ENCODE assay signal across 26 cellular contexts in the genomic region with DNA sequence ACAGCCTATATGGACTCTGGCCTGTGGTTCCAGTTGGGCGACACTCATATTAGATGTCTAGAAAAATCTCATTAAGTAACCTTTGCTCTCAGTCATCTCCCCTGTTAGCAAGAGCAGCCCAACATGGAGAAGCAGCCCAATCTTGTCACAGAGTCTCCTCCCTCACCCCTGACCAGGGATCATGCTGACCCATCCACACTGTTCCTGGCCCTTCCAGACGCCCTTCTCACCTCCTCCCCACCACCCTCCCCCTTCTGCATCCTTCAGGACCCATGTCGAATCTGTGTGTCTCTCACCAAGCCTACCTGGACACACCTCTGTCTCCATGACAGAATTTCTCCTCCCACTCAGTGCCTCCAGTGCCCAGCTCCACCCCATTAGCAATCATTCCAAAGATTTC.
"Had no signal": no experiment of that assay in that cellular context is flagged by ENCODE, and none has a peak within 500 bp of the region (broad histone marks: within the 10 kb centered on the region; RNA-seq: fewer than 3 reads in every experiment).

No MANE protein-coding gene starts in this region.

- H3K4me1 ChIP-seq: adrenal gland, breast epithelium, SJSA1 had no signal

- H3K9ac ChIP-seq: SK-N-SH had no signal

- H3K9me3 Mint-ChIP-seq: activated CD4-positive, alpha-beta T cell treated with anti-CD3 and anti-CD28 coated beads, Interleukin-2, amount 10 ng/mL, durations not matched to agents 24 days and 14 days; activated CD8-positive, alpha-beta T cell treated with anti-CD3 and anti-CD28 coated beads for 36 hours; activated naive CD4-positive, alpha-beta T cell treated with anti-CD3 and anti-CD28 coated beads, Interleukin-2, amount 50 U/mL, for 72 hours; activated T-cell treated with anti-CD3 and anti-CD28 coated beads, Interleukin-2, amount 50 U/mL, for 24 hours; activated T-helper 2 cell treated with anti-CD3 and anti-CD28 coated beads, Interferon-gamma antibody, Interleukin-2, Interleukin-4, amounts not matched to agents 10 μg/mL and 5 μg/mL and 100 μg/mL, durations not matched to agents 14 hours and 24 hours and 36 hours; T-helper 1 cell treated with Interleukin-12 subunit alpha and Interleukin-12 subunit beta and Interleukin-4 antibody, amounts not matched to agents 30 μg/mL and 1 μg/mL, for 36 hours; T-helper 2 cell treated with Interferon-gamma antibody and Interleukin-4, amounts not matched to agents 5 μg/mL and 100 μg/mL, for 36 hours had no signal

- H3K4me3 Mint-ChIP-seq: activated CD4-positive, alpha-beta T cell treated with anti-CD3 and anti-CD28 coated beads, Interleukin-2, amount 10 ng/mL, durations not matched to agents 24 days and 14 days; activated CD8-positive, alpha-beta T cell treated with anti-CD3 and anti-CD28 coated beads for 36 hours; activated T-cell treated with anti-CD3 and anti-CD28 coated beads, Interleukin-2, amount 50 U/mL, for 24 hours; T-helper 1 cell treated with Interleukin-12 subunit alpha and Interleukin-12 subunit beta and Interleukin-4 antibody, amounts not matched to agents 30 μg/mL and 1 μg/mL, for 36 hours; T-helper 2 cell treated with Interferon-gamma antibody and Interleukin-4, amounts not matched to agents 5 μg/mL and 100 μg/mL, for 36 hours had no signal

- DNase-seq: activated CD4-positive, alpha-beta T cell treated with anti-CD3 and anti-CD28 coated beads, Interleukin-2, amount 10 ng/mL, durations not matched to agents 24 days and 14 days; activated CD4-positive, alpha-beta T cell treated with anti-CD3 and anti-CD28 coated beads, Interleukin-2, amount 50 U/mL, for 4 hours; activated CD8-positive, alpha-beta T cell treated with anti-CD3 and anti-CD28 coated beads for 36 hours; activated gamma-delta T cell; activated naive CD4-positive, alpha-beta T cell treated with Interleukin-2 at 50 U/mL for 16 hours; activated T-cell treated with anti-CD3 and anti-CD28 coated beads, Interleukin-2, amount 50 U/mL, for 24 hours; adrenal gland; body of pancreas; NCI-H1092 treated with DMSO at 0.1 percent for 48 hours; NCI-H1417; NCI-H146; NCI-H187; NCI-H2029 treated with DMSO at 0.1 percent for 48 hours; NCI-H226; NCI-H446 treated with DMSO at 0.1 percent for 48 hours; NCI-H524; SHP77 treated with DMSO at 0.1 percent for 48 hours; SK-N-SH had no signal

- ATAC-seq: activated CD8-positive, alpha-beta T cell treated with anti-CD3 and anti-CD28 coated beads for 36 hours; activated naive CD4-positive, alpha-beta T cell treated with anti-CD3 and anti-CD28 coated beads, Interleukin-2, amount 50 U/mL, for 72 hours; body of pancreas; K562; Panc1 had no signal

- H3K27ac Mint-ChIP-seq: activated CD4-positive, alpha-beta T cell treated with anti-CD3 and anti-CD28 coated beads, Interleukin-2, amount 10 ng/mL, durations not matched to agents 24 days and 14 days; activated CD8-positive, alpha-beta T cell treated with anti-CD3 and anti-CD28 coated beads for 36 hours; activated naive CD4-positive, alpha-beta T cell treated with anti-CD3 and anti-CD28 coated beads, Interleukin-2, amount 50 U/mL, for 72 hours; activated T-cell treated with anti-CD3 and anti-CD28 coated beads, Interleukin-2, amount 50 U/mL, for 24 hours; activated T-helper 2 cell treated with anti-CD3 and anti-CD28 coated beads, Interferon-gamma antibody, Interleukin-2, Interleukin-4, amounts not matched to agents 10 μg/mL and 5 μg/mL and 100 μg/mL, durations not matched to agents 14 hours and 24 hours and 36 hours; T-helper 1 cell treated with Interleukin-12 subunit alpha and Interleukin-12 subunit beta and Interleukin-4 antibody, amounts not matched to agents 30 μg/mL and 1 μg/mL, for 36 hours; T-helper 2 cell treated with Interferon-gamma antibody and Interleukin-4, amounts not matched to agents 5 μg/mL and 100 μg/mL, for 36 hours had no signal

- H3K9me3 ChIP-seq: adrenal gland, body of pancreas, breast epithelium, SJSA1, SK-N-SH had no signal

- H3K27me3 ChIP-seq: adrenal gland, body of pancreas had no signal

- H3K4me3 ChIP-seq: adrenal gland, body of pancreas, breast epithelium, K562, SJSA1 had no signal

- H3K36me3 ChIP-seq: adrenal gland, breast epithelium, SJSA1 had no signal

- H3K27ac ChIP-seq: adrenal gland, body of pancreas, breast epithelium, SJSA1 had no signal

- H3K36me3 Mint-ChIP-seq: activated naive CD4-positive, alpha-beta T cell treated with anti-CD3 and anti-CD28 coated beads, Interleukin-2, amount 50 U/mL, for 72 hours had no signal
